ENCODE assay signal across 27 cellular contexts in genomic region chr10:52187521-52188258, GRCh38.
DNase-seq lines count a peak whose midpoint lies in the region; ATAC-seq and TF ChIP-seq lines count a peak whose summit lies in the region.
"Had no signal": no experiment of that assay in that cellular context is flagged by ENCODE, and none has a peak within 500 bp of the region (broad histone marks: within the 10 kb centered on the region; RNA-seq: fewer than 3 reads in every experiment).

No MANE protein-coding gene starts in this region.

- no peak for ATAC-seq in sciatic nerve
- no peak for ATAC-seq in activated naive CD8-positive, alpha-beta T cell treated with anti-CD3 and anti-CD28 coated beads, Interleukin-2, amount 50 U/mL, for 24 hours
- ATAC-seq: activated CD8-positive, alpha-beta T cell treated with anti-CD3 and anti-CD28 coated beads, Interleukin-2, amount 10 ng/mL, durations not matched to agents 7 days and 5 days; naive thymus-derived CD8-positive, alpha-beta T cell; stimulated activated effector memory CD8-positive, alpha-beta T cell treated with anti-CD3 and anti-CD28 coated beads, Interleukin-12 subunit alpha, Interleukin-12 subunit beta, amount 100 ng/mL, for 72 hours had no signal

- H3K36me3 Mint-ChIP-seq in activated naive CD8-positive, alpha-beta T cell treated with anti-CD3 and anti-CD28 coated beads, Interleukin-2, amount 50 U/mL, for 24 hours (ENCODE audit: low read depth), result no peaks in the 10 kb centered on the region
- H3K36me3 Mint-ChIP-seq: activated naive CD4-positive, alpha-beta T cell treated with anti-CD3 and anti-CD28 coated beads, Interleukin-2, amount 50 U/mL, for 24 hours; stimulated activated effector memory CD8-positive, alpha-beta T cell treated with anti-CD3 and anti-CD28 coated beads, Interleukin-12 subunit alpha, Interleukin-12 subunit beta, amount 100 ng/mL, for 72 hours had no signal

- intact Hi-C loops in sciatic nerve (cut with DNase I), result no loop called here

- no peak overlapping the region for H3K4me2 ChIP-seq in neural cell (ENCODE audit: low read length)

- no peaks in the 10 kb centered on the region for H3F3A ChIP-seq in neural cell (ENCODE audit: insufficient read depth, low read length, poor library complexity, severe bottlenecking)

- H3K4me3 ChIP-seq in NT2/D1 (ENCODE audit: insufficient read length, low read depth), result no peak overlapping the region
- no peak overlapping the region for H3K4me3 ChIP-seq in neural cell (ENCODE audit: low read length)
- H3K4me3 ChIP-seq: prostate gland, transverse colon had no signal

- no peak overlapping the region for H3K4me3 Mint-ChIP-seq in activated naive CD8-positive, alpha-beta T cell treated with anti-CD3 and anti-CD28 coated beads, Interleukin-2, amount 50 U/mL, for 24 hours
- H3K4me3 Mint-ChIP-seq: activated CD8-positive, alpha-beta T cell treated with anti-CD3 and anti-CD28 coated beads, Interleukin-2, amount 10 ng/mL, durations not matched to agents 7 days and 5 days; activated naive CD4-positive, alpha-beta T cell treated with anti-CD3 and anti-CD28 coated beads, Interleukin-2, amount 50 U/mL, for 24 hours; mesothelial cell of epicardium; naive thymus-derived CD8-positive, alpha-beta T cell; stimulated activated effector memory CD8-positive, alpha-beta T cell treated with anti-CD3 and anti-CD28 coated beads, Interleukin-12 subunit alpha, Interleukin-12 subunit beta, amount 100 ng/mL, for 72 hours had no signal

- H3K36me3 ChIP-seq in NT2/D1 (ENCODE audit: insufficient read depth, insufficient read length, low read length) (no peaks in the 10 kb centered on the region), neural cell (ENCODE audit: insufficient read depth, low read length) (no peaks in the 10 kb centered on the region)
- H3K36me3 ChIP-seq: prostate gland, transverse colon had no signal

- H3K27ac ChIP-seq in neural cell (ENCODE audit: low read length), result peak overlapping the region; percentile 5
- H3K27ac ChIP-seq: epithelial cell of prostate, prostate gland, transverse colon had no signal

- H3K9me3 ChIP-seq in NT2/D1 (ENCODE audit: insufficient read depth, low read length) (no peaks in the 10 kb centered on the region), neural cell (ENCODE audit: low read length) (no peaks in the 10 kb centered on the region)
- H3K9me3 ChIP-seq: prostate gland, transverse colon had no signal

- no peaks in the 10 kb centered on the region for H3K9me3 Mint-ChIP-seq in activated naive CD8-positive, alpha-beta T cell treated with anti-CD3 and anti-CD28 coated beads, Interleukin-2, amount 50 U/mL, for 24 hours
- H3K9me3 Mint-ChIP-seq: activated naive CD4-positive, alpha-beta T cell treated with anti-CD3 and anti-CD28 coated beads, Interleukin-2, amount 50 U/mL, for 24 hours; stimulated activated effector memory CD8-positive, alpha-beta T cell treated with anti-CD3 and anti-CD28 coated beads, Interleukin-12 subunit alpha, Interleukin-12 subunit beta, amount 100 ng/mL, for 72 hours had no signal

- TF ChIP-seq EP300 in neural cell (conservative IDR thresholded peaks at IDR 0.05; ENCODE audit: poor library complexity, severe bottlenecking), result peak; percentile 46

- H3K27ac Mint-ChIP-seq in activated naive CD8-positive, alpha-beta T cell treated with anti-CD3 and anti-CD28 coated beads, Interleukin-2, amount 50 U/mL, for 24 hours, result no peak overlapping the region
- H3K27ac Mint-ChIP-seq: activated CD8-positive, alpha-beta T cell treated with anti-CD3 and anti-CD28 coated beads, Interleukin-2, amount 10 ng/mL, durations not matched to agents 7 days and 5 days; activated naive CD4-positive, alpha-beta T cell treated with anti-CD3 and anti-CD28 coated beads, Interleukin-2, amount 50 U/mL, for 24 hours; activated T-helper 2 cell treated with anti-CD3 and anti-CD28 coated beads, Interferon-gamma antibody, Interleukin-2, Interleukin-4, amounts not matched to agents 10 μg/mL and 5 μg/mL and 100 μg/mL, durations not matched to agents 14 hours and 24 hours and 36 hours; mesothelial cell of epicardium; naive thymus-derived CD8-positive, alpha-beta T cell; stimulated activated effector memory CD8-positive, alpha-beta T cell treated with anti-CD3 and anti-CD28 coated beads, Interleukin-12 subunit alpha, Interleukin-12 subunit beta, amount 100 ng/mL, for 72 hours had no signal

- H3K9me2 ChIP-seq in neural cell (ENCODE audit: insufficient read depth, low read length), result no peaks in the 10 kb centered on the region

- H3K27me3 Mint-ChIP-seq in activated naive CD8-positive, alpha-beta T cell treated with anti-CD3 and anti-CD28 coated beads, Interleukin-2, amount 50 U/mL, for 24 hours, result peaks cover 2% of the 10 kb centered on the region
- H3K27me3 Mint-ChIP-seq: activated naive CD4-positive, alpha-beta T cell treated with anti-CD3 and anti-CD28 coated beads, Interleukin-2, amount 50 U/mL, for 24 hours had no signal

- H3K9ac ChIP-seq in NT2/D1 (ENCODE audit: insufficient read length, low read depth) (no peak overlapping the region), neural cell (ENCODE audit: low read length) (no peak overlapping the region)

- no peak overlapping the region for H2AFZ ChIP-seq in neural cell (ENCODE audit: low read depth, low read length)

- no peaks in the 10 kb centered on the region for H3K4me1 ChIP-seq in NT2/D1 (ENCODE audit: insufficient read depth, insufficient read length)
- H3K4me1 ChIP-seq: prostate gland had no signal

- no peaks in the 10 kb centered on the region for H4K20me1 ChIP-seq in neural cell (ENCODE audit: insufficient read depth)

- H3K27me3 ChIP-seq in NT2/D1 (ENCODE audit: insufficient read depth, insufficient read length) (no peaks in the 10 kb centered on the region), neural cell (ENCODE audit: insufficient read depth, low read depth, low read length) (no peaks in the 10 kb centered on the region)
- H3K27me3 ChIP-seq: transverse colon had no signal

- no peaks in the 10 kb centered on the region for H3K4me1 Mint-ChIP-seq in activated naive CD8-positive, alpha-beta T cell treated with anti-CD3 and anti-CD28 coated beads, Interleukin-2, amount 50 U/mL, for 24 hours
- H3K4me1 Mint-ChIP-seq: activated naive CD4-positive, alpha-beta T cell treated with anti-CD3 and anti-CD28 coated beads, Interleukin-2, amount 50 U/mL, for 24 hours; mesothelial cell of epicardium; naive thymus-derived CD8-positive, alpha-beta T cell; stimulated activated effector memory CD8-positive, alpha-beta T cell treated with anti-CD3 and anti-CD28 coated beads, Interleukin-12 subunit alpha, Interleukin-12 subunit beta, amount 100 ng/mL, for 72 hours had no signal

- peak; percentile 18 for DNase-seq in GM04504 (ENCODE audit: low read depth)
- peak; percentile 3 for DNase-seq in NT2/D1 (ENCODE audit: low read depth, low spot score)
- DNase-seq in fibroblast of peridontal ligament (ENCODE audit: extremely low read depth), result peak; percentile 6
- DNase-seq in NCI-H1694 (lab: John Stamatoyannopoulos, UW), result no peak
- DNase-seq in sciatic nerve (ENCODE audit: low spot score), result no peak
- no peak for DNase-seq in NCI-H82 treated with DMSO at 0.1 percent for 48 hours (lab: John Stamatoyannopoulos, UW; ENCODE audit: unreplicated experiment)
- no peak for DNase-seq in activated naive CD8-positive, alpha-beta T cell treated with anti-CD3 and anti-CD28 coated beads, Interleukin-2, amount 50 U/mL, for 24 hours
- DNase-seq: activated CD8-positive, alpha-beta T cell treated with anti-CD3 and anti-CD28 coated beads, Interleukin-2, amount 10 ng/mL, durations not matched to agents 7 days and 5 days; amygdala; glutamatergic neuron; KG1; naive thymus-derived CD8-positive, alpha-beta T cell; NCI-H1417; NCI-H2029 treated with DMSO at 0.1 percent for 48 hours; NCI-H226; NCI-H526 treated with DMSO at 0.1 percent for 48 hours; occipital lobe; SHP77 treated with DMSO at 0.1 percent for 48 hours; stimulated activated CD4-positive, alpha-beta T cell treated with anti-CD3 and anti-CD28 coated beads, Interleukin-15, amount 100 ng/mL, for 24 hours; transverse colon had no signal

- no peak for TF ChIP-seq CTCF in neural cell (IDR thresholded peaks at IDR 0.05; ENCODE audit: poor library complexity, severe bottlenecking)

- H3K79me2 ChIP-seq in neural cell (replicated peaks; ENCODE audit: insufficient read depth, low read length), result no peaks in the 10 kb centered on the region

- TF ChIP-seq RAD21 in neural cell (conservative IDR thresholded peaks at IDR 0.05), result no peak

TF ChIP-seq in neural cell, 6 proteins besides CTCF, POLR2A, EP300 and RAD21:
- TF ChIP-seq TAF1 (IDR thresholded peaks at IDR 0.05; ENCODE audit: low read depth), result no peak
- no peak for TF ChIP-seq MXI1 (conservative IDR thresholded peaks at IDR 0.05; ENCODE audit: poor library complexity, severe bottlenecking)
- no peak for TF ChIP-seq SMC3 (conservative IDR thresholded peaks at IDR 0.05; ENCODE audit: poor library complexity)
- TF ChIP-seq EZH2 (IDR thresholded peaks at IDR 0.05; ENCODE audit: borderline replicate concordance, insufficient read depth, low read length, poor library complexity, severe bottlenecking), result no peak
- no peak for TF ChIP-seq REST (IDR thresholded peaks at IDR 0.05; ENCODE audit: borderline replicate concordance)
- no peak for TF ChIP-seq POLR2AphosphoS5 (IDR thresholded peaks at IDR 0.05)

Comparison
In these comparisons a context has a peak if more than half of its experiments do, and no peak if none do; other contexts are left out.
1. DNase-seq: peak in GM04504 (single experiment), NT2/D1 (single experiment) and fibroblast of peridontal ligament (single experiment); none in NCI-H1694 (single experiment), sciatic nerve (single experiment), NCI-H82 treated with DMSO at 0.1 percent for 48 hours (single experiment) and activated naive CD8-positive, alpha-beta T cell treated with anti-CD3 and anti-CD28 coated beads, Interleukin-2, amount 50 U/mL, for 24 hours (single experiment).